Comparison of ENCODE assay signal across 1 cellular context in the genomic region with DNA sequence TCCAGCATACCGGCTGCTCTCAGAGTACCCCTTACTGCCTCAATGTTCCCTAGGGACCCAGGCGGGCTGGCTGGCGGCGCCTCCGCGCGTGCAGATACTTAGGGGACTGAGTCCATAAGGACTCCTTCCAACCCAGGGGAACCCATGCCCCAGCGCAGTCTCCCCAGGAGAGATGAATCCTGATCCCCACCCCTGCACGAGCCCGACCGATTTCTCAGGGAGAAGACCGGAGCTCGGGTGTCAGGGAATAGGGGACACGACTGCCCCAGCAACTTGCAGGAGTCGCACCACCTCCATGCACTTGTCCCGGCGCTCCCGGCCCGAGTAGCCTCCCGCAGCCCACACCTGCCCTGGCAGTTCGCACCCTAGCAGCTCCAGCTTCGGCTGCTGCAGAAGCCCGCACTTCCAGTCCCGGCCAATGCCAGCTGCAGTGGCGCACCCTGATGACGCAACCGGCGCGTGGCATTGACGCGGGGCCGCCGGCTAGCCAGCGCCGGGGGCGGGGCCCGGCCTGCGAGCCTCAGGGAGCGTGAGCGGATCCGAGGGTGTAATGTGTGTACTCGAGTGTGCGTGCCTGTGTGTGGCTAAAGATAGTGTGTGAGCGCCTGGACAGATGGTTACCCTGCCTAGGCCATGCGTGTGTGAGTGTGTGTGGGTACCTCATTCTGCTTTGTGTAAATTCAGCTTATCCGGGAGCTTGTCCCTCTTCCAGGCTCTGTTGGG.
TF ChIP-seq lines count a peak whose summit lies in the region.

A gene with protein sequence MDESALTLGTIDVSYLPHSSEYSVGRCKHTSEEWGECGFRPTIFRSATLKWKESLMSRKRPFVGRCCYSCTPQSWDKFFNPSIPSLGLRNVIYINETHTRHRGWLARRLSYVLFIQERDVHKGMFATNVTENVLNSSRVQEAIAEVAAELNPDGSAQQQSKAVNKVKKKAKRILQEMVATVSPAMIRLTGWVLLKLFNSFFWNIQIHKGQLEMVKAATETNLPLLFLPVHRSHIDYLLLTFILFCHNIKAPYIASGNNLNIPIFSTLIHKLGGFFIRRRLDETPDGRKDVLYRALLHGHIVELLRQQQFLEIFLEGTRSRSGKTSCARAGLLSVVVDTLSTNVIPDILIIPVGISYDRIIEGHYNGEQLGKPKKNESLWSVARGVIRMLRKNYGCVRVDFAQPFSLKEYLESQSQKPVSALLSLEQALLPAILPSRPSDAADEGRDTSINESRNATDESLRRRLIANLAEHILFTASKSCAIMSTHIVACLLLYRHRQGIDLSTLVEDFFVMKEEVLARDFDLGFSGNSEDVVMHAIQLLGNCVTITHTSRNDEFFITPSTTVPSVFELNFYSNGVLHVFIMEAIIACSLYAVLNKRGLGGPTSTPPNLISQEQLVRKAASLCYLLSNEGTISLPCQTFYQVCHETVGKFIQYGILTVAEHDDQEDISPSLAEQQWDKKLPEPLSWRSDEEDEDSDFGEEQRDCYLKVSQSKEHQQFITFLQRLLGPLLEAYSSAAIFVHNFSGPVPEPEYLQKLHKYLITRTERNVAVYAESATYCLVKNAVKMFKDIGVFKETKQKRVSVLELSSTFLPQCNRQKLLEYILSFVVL (minus strand): TSS at position 437 of the 723 bp plus-strand sequence. CDS start 1,981 bp downstream, outside the sequence.

TF ChIP-seq in GM12878, 131 proteins besides CTCF, POLR2A, EP300 and RAD21 (continued from another document and continues in another):
- TF ChIP-seq LARP7 (IDR thresholded peaks at IDR 0.05) (0 out of 2 replicates have a peak, but pooled peaks have one; percentile 40), HDAC6 (IDR thresholded peaks at IDR 0.05; ENCODE audit: unreplicated experiment) (no peak), CHD4 (IDR thresholded peaks at IDR 0.05) (no peak), NBN (IDR thresholded peaks at IDR 0.05) (peak; percentile 97), BCL11A (IDR thresholded peaks at IDR 0.05; ENCODE audit: low read depth, low read length) (no peak), POLR2AphosphoS5 (IDR thresholded peaks at IDR 0.05; ENCODE audit: low read length) (peak; percentile 88), RBBP5 (conservative IDR thresholded peaks at IDR 0.05) (0 out of 2 replicates have a peak, but pooled peaks have one; percentile 60), SMAD5 (IDR thresholded peaks at IDR 0.05; ENCODE audit: low read depth) (no peak), CREM (IDR thresholded peaks at IDR 0.05; ENCODE audit: low read depth) (peak; percentile 100), RB1 (IDR thresholded peaks at IDR 0.05; ENCODE audit: borderline replicate concordance) (peak; percentile 72; the same call in 1 of the 2 replicates), SRF (IDR thresholded peaks at IDR 0.05; ENCODE audit: low read depth in 2 of 2, low read length in 2 of 2) (peak; percentile 82 to 97), ATF7 (IDR thresholded peaks at IDR 0.05; ENCODE audit: low read depth) (peak; percentile 42; the same call in 1 of the 2 replicates), TARDBP (IDR thresholded peaks at IDR 0.05; ENCODE audit: borderline replicate concordance) (0 out of 2 replicates have a peak, but pooled peaks have one; percentile 59), IKZF1 (conservative IDR thresholded peaks at IDR 0.05) (peak; percentile 79), NR2C1 (IDR thresholded peaks at IDR 0.05) (peak; percentile 64), EED (IDR thresholded peaks at IDR 0.05; ENCODE audit: low read depth) (0 out of 2 replicates have a peak, but pooled peaks have one; percentile 44), KLF5 (IDR thresholded peaks at IDR 0.05; ENCODE audit: partially characterized antibody) (peak; percentile 85)
- TF ChIP-seq, protein P1, sequence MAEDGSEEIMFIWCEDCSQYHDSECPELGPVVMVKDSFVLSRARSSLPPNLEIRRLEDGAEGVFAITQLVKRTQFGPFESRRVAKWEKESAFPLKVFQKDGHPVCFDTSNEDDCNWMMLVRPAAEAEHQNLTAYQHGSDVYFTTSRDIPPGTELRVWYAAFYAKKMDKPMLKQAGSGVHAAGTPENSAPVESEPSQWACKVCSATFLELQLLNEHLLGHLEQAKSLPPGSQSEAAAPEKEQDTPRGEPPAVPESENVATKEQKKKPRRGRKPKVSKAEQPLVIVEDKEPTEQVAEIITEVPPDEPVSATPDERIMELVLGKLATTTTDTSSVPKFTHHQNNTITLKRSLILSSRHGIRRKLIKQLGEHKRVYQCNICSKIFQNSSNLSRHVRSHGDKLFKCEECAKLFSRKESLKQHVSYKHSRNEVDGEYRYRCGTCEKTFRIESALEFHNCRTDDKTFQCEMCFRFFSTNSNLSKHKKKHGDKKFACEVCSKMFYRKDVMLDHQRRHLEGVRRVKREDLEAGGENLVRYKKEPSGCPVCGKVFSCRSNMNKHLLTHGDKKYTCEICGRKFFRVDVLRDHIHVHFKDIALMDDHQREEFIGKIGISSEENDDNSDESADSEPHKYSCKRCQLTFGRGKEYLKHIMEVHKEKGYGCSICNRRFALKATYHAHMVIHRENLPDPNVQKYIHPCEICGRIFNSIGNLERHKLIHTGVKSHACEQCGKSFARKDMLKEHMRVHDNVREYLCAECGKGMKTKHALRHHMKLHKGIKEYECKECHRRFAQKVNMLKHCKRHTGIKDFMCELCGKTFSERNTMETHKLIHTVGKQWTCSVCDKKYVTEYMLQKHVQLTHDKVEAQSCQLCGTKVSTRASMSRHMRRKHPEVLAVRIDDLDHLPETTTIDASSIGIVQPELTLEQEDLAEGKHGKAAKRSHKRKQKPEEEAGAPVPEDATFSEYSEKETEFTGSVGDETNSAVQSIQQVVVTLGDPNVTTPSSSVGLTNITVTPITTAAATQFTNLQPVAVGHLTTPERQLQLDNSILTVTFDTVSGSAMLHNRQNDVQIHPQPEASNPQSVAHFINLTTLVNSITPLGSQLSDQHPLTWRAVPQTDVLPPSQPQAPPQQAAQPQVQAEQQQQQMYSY (CRISPR knock-in tag; IDR thresholded peaks at IDR 0.05) = no peak
- TF ChIP-seq, protein P2, sequence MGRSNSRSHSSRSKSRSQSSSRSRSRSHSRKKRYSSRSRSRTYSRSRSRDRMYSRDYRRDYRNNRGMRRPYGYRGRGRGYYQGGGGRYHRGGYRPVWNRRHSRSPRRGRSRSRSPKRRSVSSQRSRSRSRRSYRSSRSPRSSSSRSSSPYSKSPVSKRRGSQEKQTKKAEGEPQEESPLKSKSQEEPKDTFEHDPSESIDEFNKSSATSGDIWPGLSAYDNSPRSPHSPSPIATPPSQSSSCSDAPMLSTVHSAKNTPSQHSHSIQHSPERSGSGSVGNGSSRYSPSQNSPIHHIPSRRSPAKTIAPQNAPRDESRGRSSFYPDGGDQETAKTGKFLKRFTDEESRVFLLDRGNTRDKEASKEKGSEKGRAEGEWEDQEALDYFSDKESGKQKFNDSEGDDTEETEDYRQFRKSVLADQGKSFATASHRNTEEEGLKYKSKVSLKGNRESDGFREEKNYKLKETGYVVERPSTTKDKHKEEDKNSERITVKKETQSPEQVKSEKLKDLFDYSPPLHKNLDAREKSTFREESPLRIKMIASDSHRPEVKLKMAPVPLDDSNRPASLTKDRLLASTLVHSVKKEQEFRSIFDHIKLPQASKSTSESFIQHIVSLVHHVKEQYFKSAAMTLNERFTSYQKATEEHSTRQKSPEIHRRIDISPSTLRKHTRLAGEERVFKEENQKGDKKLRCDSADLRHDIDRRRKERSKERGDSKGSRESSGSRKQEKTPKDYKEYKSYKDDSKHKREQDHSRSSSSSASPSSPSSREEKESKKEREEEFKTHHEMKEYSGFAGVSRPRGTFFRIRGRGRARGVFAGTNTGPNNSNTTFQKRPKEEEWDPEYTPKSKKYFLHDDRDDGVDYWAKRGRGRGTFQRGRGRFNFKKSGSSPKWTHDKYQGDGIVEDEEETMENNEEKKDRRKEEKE (IDR thresholded peaks at IDR 0.05) = no peak
- TF ChIP-seq, protein P3, sequence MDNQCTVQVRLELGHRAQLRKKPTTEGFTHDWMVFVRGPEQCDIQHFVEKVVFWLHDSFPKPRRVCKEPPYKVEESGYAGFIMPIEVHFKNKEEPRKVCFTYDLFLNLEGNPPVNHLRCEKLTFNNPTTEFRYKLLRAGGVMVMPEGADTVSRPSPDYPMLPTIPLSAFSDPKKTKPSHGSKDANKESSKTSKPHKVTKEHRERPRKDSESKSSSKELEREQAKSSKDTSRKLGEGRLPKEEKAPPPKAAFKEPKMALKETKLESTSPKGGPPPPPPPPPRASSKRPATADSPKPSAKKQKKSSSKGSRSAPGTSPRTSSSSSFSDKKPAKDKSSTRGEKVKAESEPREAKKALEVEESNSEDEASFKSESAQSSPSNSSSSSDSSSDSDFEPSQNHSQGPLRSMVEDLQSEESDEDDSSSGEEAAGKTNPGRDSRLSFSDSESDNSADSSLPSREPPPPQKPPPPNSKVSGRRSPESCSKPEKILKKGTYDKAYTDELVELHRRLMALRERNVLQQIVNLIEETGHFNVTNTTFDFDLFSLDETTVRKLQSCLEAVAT (IDR thresholded peaks at IDR 0.05) = peak; percentile 66; the same call in 1 of the 2 replicates
- TF ChIP-seq, protein P4, sequence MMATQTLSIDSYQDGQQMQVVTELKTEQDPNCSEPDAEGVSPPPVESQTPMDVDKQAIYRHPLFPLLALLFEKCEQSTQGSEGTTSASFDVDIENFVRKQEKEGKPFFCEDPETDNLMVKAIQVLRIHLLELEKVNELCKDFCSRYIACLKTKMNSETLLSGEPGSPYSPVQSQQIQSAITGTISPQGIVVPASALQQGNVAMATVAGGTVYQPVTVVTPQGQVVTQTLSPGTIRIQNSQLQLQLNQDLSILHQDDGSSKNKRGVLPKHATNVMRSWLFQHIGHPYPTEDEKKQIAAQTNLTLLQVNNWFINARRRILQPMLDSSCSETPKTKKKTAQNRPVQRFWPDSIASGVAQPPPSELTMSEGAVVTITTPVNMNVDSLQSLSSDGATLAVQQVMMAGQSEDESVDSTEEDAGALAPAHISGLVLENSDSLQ (IDR thresholded peaks at IDR 0.05) = no peak
- TF ChIP-seq, protein P5, sequence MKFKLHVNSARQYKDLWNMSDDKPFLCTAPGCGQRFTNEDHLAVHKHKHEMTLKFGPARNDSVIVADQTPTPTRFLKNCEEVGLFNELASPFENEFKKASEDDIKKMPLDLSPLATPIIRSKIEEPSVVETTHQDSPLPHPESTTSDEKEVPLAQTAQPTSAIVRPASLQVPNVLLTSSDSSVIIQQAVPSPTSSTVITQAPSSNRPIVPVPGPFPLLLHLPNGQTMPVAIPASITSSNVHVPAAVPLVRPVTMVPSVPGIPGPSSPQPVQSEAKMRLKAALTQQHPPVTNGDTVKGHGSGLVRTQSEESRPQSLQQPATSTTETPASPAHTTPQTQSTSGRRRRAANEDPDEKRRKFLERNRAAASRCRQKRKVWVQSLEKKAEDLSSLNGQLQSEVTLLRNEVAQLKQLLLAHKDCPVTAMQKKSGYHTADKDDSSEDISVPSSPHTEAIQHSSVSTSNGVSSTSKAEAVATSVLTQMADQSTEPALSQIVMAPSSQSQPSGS (IDR thresholded peaks at IDR 0.05; ENCODE audit: low read length) = no peak
- TF ChIP-seq, protein P6, sequence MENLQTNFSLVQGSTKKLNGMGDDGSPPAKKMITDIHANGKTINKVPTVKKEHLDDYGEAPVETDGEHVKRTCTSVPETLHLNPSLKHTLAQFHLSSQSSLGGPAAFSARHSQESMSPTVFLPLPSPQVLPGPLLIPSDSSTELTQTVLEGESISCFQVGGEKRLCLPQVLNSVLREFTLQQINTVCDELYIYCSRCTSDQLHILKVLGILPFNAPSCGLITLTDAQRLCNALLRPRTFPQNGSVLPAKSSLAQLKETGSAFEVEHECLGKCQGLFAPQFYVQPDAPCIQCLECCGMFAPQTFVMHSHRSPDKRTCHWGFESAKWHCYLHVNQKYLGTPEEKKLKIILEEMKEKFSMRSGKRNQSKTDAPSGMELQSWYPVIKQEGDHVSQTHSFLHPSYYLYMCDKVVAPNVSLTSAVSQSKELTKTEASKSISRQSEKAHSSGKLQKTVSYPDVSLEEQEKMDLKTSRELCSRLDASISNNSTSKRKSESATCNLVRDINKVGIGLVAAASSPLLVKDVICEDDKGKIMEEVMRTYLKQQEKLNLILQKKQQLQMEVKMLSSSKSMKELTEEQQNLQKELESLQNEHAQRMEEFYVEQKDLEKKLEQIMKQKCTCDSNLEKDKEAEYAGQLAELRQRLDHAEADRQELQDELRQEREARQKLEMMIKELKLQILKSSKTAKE (IDR thresholded peaks at IDR 0.05; ENCODE audit: low read depth, poor library complexity, severe bottlenecking) = no peak
- TF ChIP-seq, protein P7, sequence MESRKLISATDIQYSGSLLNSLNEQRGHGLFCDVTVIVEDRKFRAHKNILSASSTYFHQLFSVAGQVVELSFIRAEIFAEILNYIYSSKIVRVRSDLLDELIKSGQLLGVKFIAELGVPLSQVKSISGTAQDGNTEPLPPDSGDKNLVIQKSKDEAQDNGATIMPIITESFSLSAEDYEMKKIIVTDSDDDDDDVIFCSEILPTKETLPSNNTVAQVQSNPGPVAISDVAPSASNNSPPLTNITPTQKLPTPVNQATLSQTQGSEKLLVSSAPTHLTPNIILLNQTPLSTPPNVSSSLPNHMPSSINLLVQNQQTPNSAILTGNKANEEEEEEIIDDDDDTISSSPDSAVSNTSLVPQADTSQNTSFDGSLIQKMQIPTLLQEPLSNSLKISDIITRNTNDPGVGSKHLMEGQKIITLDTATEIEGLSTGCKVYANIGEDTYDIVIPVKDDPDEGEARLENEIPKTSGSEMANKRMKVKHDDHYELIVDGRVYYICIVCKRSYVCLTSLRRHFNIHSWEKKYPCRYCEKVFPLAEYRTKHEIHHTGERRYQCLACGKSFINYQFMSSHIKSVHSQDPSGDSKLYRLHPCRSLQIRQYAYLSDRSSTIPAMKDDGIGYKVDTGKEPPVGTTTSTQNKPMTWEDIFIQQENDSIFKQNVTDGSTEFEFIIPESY (IDR thresholded peaks at IDR 0.05) = no peak
- TF ChIP-seq, protein P8, sequence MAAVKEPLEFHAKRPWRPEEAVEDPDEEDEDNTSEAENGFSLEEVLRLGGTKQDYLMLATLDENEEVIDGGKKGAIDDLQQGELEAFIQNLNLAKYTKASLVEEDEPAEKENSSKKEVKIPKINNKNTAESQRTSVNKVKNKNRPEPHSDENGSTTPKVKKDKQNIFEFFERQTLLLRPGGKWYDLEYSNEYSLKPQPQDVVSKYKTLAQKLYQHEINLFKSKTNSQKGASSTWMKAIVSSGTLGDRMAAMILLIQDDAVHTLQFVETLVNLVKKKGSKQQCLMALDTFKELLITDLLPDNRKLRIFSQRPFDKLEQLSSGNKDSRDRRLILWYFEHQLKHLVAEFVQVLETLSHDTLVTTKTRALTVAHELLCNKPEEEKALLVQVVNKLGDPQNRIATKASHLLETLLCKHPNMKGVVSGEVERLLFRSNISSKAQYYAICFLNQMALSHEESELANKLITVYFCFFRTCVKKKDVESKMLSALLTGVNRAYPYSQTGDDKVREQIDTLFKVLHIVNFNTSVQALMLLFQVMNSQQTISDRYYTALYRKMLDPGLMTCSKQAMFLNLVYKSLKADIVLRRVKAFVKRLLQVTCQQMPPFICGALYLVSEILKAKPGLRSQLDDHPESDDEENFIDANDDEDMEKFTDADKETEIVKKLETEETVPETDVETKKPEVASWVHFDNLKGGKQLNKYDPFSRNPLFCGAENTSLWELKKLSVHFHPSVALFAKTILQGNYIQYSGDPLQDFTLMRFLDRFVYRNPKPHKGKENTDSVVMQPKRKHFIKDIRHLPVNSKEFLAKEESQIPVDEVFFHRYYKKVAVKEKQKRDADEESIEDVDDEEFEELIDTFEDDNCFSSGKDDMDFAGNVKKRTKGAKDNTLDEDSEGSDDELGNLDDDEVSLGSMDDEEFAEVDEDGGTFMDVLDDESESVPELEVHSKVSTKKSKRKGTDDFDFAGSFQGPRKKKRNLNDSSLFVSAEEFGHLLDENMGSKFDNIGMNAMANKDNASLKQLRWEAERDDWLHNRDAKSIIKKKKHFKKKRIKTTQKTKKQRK (IDR thresholded peaks at IDR 0.05; ENCODE audit: low read depth, low read length) = no peak
